ENCODE assay signal across 1 cellular context in genomic region chr14:81303258-81303935, GRCh38.
TF ChIP-seq lines count a peak whose summit lies in the region.

No MANE protein-coding gene starts in this region.

TF ChIP-seq in HepG2, 621 proteins besides CTCF, POLR2A, EP300 and RAD21 (continued from another document and continues in another):
- TF ChIP-seq DDIT3 (CRISPR knock-in tag; IDR thresholded peaks at IDR 0.05) (no peak), MIXL1 (CRISPR knock-in tag; IDR thresholded peaks at IDR 0.05) (peak; percentile 74), MAFG (CRISPR knock-in tag; IDR thresholded peaks at IDR 0.05) (peak; percentile 75), ATAD3A (CRISPR knock-in tag; IDR thresholded peaks at IDR 0.05) (no peak), ZNF331 (CRISPR knock-in tag; IDR thresholded peaks at IDR 0.05) (peak; percentile 91), TRAFD1 (CRISPR knock-in tag; IDR thresholded peaks at IDR 0.05; ENCODE audit: borderline replicate concordance) (no peak), CENPT (CRISPR knock-in tag; IDR thresholded peaks at IDR 0.05; ENCODE audit: low read depth) (no peak), ZNF773 (CRISPR knock-in tag; IDR thresholded peaks at IDR 0.05; ENCODE audit: borderline replicate concordance) (no peak), CEBPB (IDR thresholded peaks at IDR 0.05; ENCODE audit: borderline replicate concordance, low read depth, low read length) (peak; percentile 99), USF2 (IDR thresholded peaks at IDR 0.05; ENCODE audit: low read depth, low read length) (no peak), USF2 (CRISPR knock-in tag; IDR thresholded peaks at IDR 0.05; ENCODE audit: borderline replicate concordance) (no peak), ZNF513 (CRISPR knock-in tag; conservative IDR thresholded peaks at IDR 0.05) (no peak), SIN3B (IDR thresholded peaks at IDR 0.05; ENCODE audit: low read length) (no peak), ZNF766 (CRISPR knock-in tag; IDR thresholded peaks at IDR 0.05; ENCODE audit: borderline replicate concordance) (no peak), WIZ (CRISPR knock-in tag; IDR thresholded peaks at IDR 0.05) (no peak), PHF21A (CRISPR knock-in tag; IDR thresholded peaks at IDR 0.05) (peak; percentile 92), ZNF207 (IDR thresholded peaks at IDR 0.05; ENCODE audit: borderline replicate concordance) (no peak), NAIF1 (CRISPR knock-in tag; IDR thresholded peaks at IDR 0.05; ENCODE audit: borderline replicate concordance) (no peak), ZNF652 (CRISPR knock-in tag; IDR thresholded peaks at IDR 0.05; ENCODE audit: borderline replicate concordance, low read depth) (peak; percentile 94), IKZF5 (CRISPR knock-in tag; IDR thresholded peaks at IDR 0.05) (peak; percentile 100), ATF1 (CRISPR knock-in tag; IDR thresholded peaks at IDR 0.05) (peak; percentile 79), MYC (CRISPR knock-in tag; IDR thresholded peaks at IDR 0.05; ENCODE audit: borderline replicate concordance) (peak; percentile 67; the same call in 1 of the 2 replicates), ZSCAN22 (CRISPR knock-in tag; IDR thresholded peaks at IDR 0.05) (no peak), ZNF121 (CRISPR knock-in tag; IDR thresholded peaks at IDR 0.05) (no peak), FOXO4 (CRISPR knock-in tag; conservative IDR thresholded peaks at IDR 0.05) (no peak), LCORL (IDR thresholded peaks at IDR 0.05) (0 out of 2 replicates have a peak, but pooled peaks have one; percentile 16), LCORL (CRISPR knock-in tag; IDR thresholded peaks at IDR 0.05) (peak; percentile 94), TBL1XR1 (IDR thresholded peaks at IDR 0.05; ENCODE audit: borderline replicate concordance, low read length, partially characterized antibody) (peak; percentile 92), ZNF18 (CRISPR knock-in tag; IDR thresholded peaks at IDR 0.05; ENCODE audit: insufficient replicate concordance) (peak; percentile 95), REXO4 (CRISPR knock-in tag; IDR thresholded peaks at IDR 0.05; ENCODE audit: borderline replicate concordance) (no peak), TOPORS (CRISPR knock-in tag; IDR thresholded peaks at IDR 0.05) (no peak), NFATC3 (CRISPR knock-in tag; IDR thresholded peaks at IDR 0.05) (no peak), RBFOX2 (IDR thresholded peaks at IDR 0.05; ENCODE audit: low read depth, low read length) (peak; percentile 45; the same call in 1 of the 2 replicates), HNF4G (IDR thresholded peaks at IDR 0.05; ENCODE audit: borderline replicate concordance, low read depth, low read length) (peak; percentile 95), HNF4G (CRISPR knock-in tag; IDR thresholded peaks at IDR 0.05; ENCODE audit: borderline replicate concordance, low read depth) (peak; percentile 96), TEF (CRISPR knock-in tag; IDR thresholded peaks at IDR 0.05) (peak; percentile 62; the same call in 1 of the 2 replicates), SOX6 (IDR thresholded peaks at IDR 0.05) (no peak), SOX6 (CRISPR knock-in tag; IDR thresholded peaks at IDR 0.05) (peak; percentile 99), MTF2 (CRISPR knock-in tag; IDR thresholded peaks at IDR 0.05; ENCODE audit: borderline replicate concordance) (no peak), ZNF460 (CRISPR knock-in tag; IDR thresholded peaks at IDR 0.05; ENCODE audit: borderline replicate concordance) (peak; percentile 63; the same call in 1 of the 2 replicates), POLR2AphosphoS5 (IDR thresholded peaks at IDR 0.05; ENCODE audit: low read depth, low read length) (0 out of 2 replicates have a peak, but pooled peaks have one; percentile 23), BCLAF1 (IDR thresholded peaks at IDR 0.05) (no peak), TBX3 (IDR thresholded peaks at IDR 0.05; ENCODE audit: borderline replicate concordance) (peak; percentile 94), KDM4B (CRISPR knock-in tag; IDR thresholded peaks at IDR 0.05) (no peak; the same call in 1 of the 2 replicates), RFXANK (CRISPR knock-in tag; IDR thresholded peaks at IDR 0.05) (0 out of 2 replicates have a peak, but pooled peaks have one; percentile 55), ZNF598 (CRISPR knock-in tag; IDR thresholded peaks at IDR 0.05; ENCODE audit: borderline replicate concordance) (no peak), DRAP1 (CRISPR knock-in tag; IDR thresholded peaks at IDR 0.05) (peak; percentile 57), KAT2B (IDR thresholded peaks at IDR 0.05; ENCODE audit: borderline replicate concordance, low read depth, low read length) (no peak), RFXAP (CRISPR knock-in tag; IDR thresholded peaks at IDR 0.05; ENCODE audit: borderline replicate concordance) (no peak; the same call in none of the 2 replicates), ZNF709 (CRISPR knock-in tag; IDR thresholded peaks at IDR 0.05) (peak; percentile 48; the same call in 1 of the 2 replicates), TBP (CRISPR knock-in tag; IDR thresholded peaks at IDR 0.05) (0 out of 2 replicates have a peak, but pooled peaks have one; percentile 27)
